6 cellular contexts compared by ENCODE assay signal in the genomic region with DNA sequence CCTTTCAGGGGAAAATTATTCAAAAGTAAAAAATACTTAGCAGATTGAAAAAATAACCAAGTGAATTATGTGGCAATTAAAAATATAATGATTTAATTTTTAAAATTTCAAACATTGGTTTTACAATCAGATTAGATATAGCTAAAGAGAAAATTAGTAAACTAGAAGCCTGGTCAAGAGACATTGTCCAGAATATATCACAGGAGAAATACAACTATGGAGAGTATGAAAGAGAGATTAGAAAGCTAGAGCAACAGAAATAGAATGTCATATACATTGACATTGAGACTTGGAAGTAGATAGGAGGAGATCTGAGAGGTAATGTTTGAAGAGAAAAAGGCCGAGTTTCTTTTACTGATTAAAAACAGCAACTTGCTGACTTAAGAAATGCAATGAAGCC.
"Had no signal": no experiment of that assay in that cellular context is flagged by ENCODE, and none has a peak within 500 bp of the region (broad histone marks: within the 10 kb centered on the region; RNA-seq: fewer than 3 reads in every experiment).

No MANE protein-coding gene starts in this region.

- DNase-seq: GDM1, GF-D8 had no signal

- FAIRE-seq: GM12878, GM12891, GM12892, GM18507 had no signal

- H3K4me3 ChIP-seq: GM12878 had no signal

- ATAC-seq: GM12878 had no signal
